In the genomic region with DNA sequence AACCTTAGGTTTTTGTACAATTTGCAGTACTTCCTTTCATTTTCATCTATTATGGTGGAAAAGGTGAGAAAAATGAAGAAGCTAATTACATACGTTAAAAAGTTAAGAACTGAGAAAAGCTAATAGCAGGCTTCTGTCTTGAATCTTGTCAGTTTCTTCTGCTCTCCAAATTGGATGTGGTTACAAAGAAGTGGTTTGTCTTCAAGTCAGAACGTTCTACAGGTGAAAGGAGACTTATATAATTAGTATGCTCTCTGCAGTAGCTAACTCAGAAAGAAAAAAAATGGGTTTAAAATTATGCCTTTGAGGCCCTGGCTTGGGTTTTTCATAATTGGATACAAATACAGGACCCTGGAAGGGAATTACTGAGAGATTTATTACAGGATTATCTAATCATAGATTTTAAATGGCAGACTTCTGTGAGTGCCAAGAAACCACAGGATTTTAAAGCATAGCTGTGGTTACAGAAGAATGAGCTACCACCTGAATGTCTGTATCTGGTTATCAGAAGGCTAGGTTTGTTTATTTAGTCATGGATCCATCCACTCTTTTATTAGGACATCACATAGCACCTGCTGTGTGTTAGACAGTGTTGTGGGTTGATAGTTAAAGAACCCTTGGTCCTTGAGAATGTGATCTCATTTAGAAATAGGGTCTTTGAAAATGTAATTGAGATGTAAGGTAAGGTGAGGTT, we compare ENCODE assay signal across 29 cellular contexts.
DNase-seq lines count a peak whose midpoint lies in the region; ATAC-seq, FAIRE-seq and TF ChIP-seq lines count a peak whose summit lies in the region.
"Had no signal": no experiment of that assay in that cellular context is flagged by ENCODE, and none has a peak within 500 bp of the region (broad histone marks: within the 10 kb centered on the region; RNA-seq: fewer than 3 reads in every experiment).

No MANE protein-coding gene starts in this region.

- no peaks in the 10 kb centered on the region for H3K27me3 Mint-ChIP-seq in activated CD4-positive, alpha-beta T cell treated with anti-CD3 and anti-CD28 coated beads, Interleukin-2, amount 10 ng/mL, durations not matched to agents 24 days and 14 days
- H3K27me3 Mint-ChIP-seq in activated CD4-positive, alpha-beta T cell treated with anti-CD3 and anti-CD28 coated beads, Interleukin-2, amount 10 ng/mL, durations not matched to agents 7 days and 5 days, result no peaks in the 10 kb centered on the region
- H3K27me3 Mint-ChIP-seq: activated naive CD8-positive, alpha-beta T cell treated with anti-CD3 and anti-CD28 coated beads, Interleukin-2, amount 50 U/mL, for 24 hours had no signal

- peaks cover 42% of the 10 kb centered on the region for H3K4me1 ChIP-seq in SJCRH30
- no peaks in the 10 kb centered on the region for H3K4me1 ChIP-seq in left lung
- H3K4me1 ChIP-seq: BLaER1, Caco-2, testis had no signal

- H3K4me1 Mint-ChIP-seq in activated CD4-positive, alpha-beta T cell treated with anti-CD3 and anti-CD28 coated beads, Interleukin-2, amount 10 ng/mL, durations not matched to agents 24 days and 14 days, result no peaks in the 10 kb centered on the region
- H3K4me1 Mint-ChIP-seq in activated CD4-positive, alpha-beta T cell treated with anti-CD3 and anti-CD28 coated beads, Interleukin-2, amount 10 ng/mL, durations not matched to agents 7 days and 5 days, result no peaks in the 10 kb centered on the region
- H3K4me1 Mint-ChIP-seq: activated naive CD8-positive, alpha-beta T cell treated with anti-CD3 and anti-CD28 coated beads, Interleukin-2, amount 50 U/mL, for 24 hours; H9 had no signal

- no peaks in the 10 kb centered on the region for H3K9me3 Mint-ChIP-seq in activated CD4-positive, alpha-beta T cell treated with anti-CD3 and anti-CD28 coated beads, Interleukin-2, amount 10 ng/mL, durations not matched to agents 24 days and 14 days
- no peaks in the 10 kb centered on the region for H3K9me3 Mint-ChIP-seq in activated CD4-positive, alpha-beta T cell treated with anti-CD3 and anti-CD28 coated beads, Interleukin-2, amount 10 ng/mL, durations not matched to agents 7 days and 5 days
- H3K9me3 Mint-ChIP-seq: activated naive CD8-positive, alpha-beta T cell treated with anti-CD3 and anti-CD28 coated beads, Interleukin-2, amount 50 U/mL, for 24 hours; T-helper 1 cell treated with Interleukin-12 subunit alpha and Interleukin-12 subunit beta and Interleukin-4 antibody, amounts not matched to agents 30 μg/mL and 1 μg/mL, for 36 hours had no signal

- CTCF ChIA-PET in activated CD4-positive, alpha-beta T cell treated with anti-CD3 and anti-CD28 coated beads, Interleukin-2, amount 10 ng/mL, durations not matched to agents 7 days and 5 days (lab: Charles Lee), result no interaction called here

- DNase-seq in activated CD4-positive, alpha-beta T cell treated with anti-CD3 and anti-CD28 coated beads, Interleukin-2, amount 10 ng/mL, durations not matched to agents 24 days and 14 days, result peak; percentile 8
- no peak for DNase-seq in activated CD4-positive, alpha-beta T cell treated with anti-CD3 and anti-CD28 coated beads, Interleukin-2, amount 10 ng/mL, durations not matched to agents 7 days and 5 days
- peak; percentile 10 for DNase-seq in NCI-H2029 treated with DMSO at 0.1 percent for 48 hours (lab: John Stamatoyannopoulos, UW)
- DNase-seq in SJCRH30, result peak; percentile 26 to 77
- DNase-seq in urothelium cell line (ENCODE audit: low spot score), result peak; percentile 73
- no peak for DNase-seq in left lung
- DNase-seq in T-helper 1 cell, result no peak
- DNase-seq: activated CD4-positive, alpha-beta T cell treated with anti-CD3 and anti-CD28 coated beads for 1 hour; activated CD8-positive, alpha-beta memory T cell treated with anti-CD3 and anti-CD28 coated beads for 24 hours; activated gamma-delta T cell; activated naive CD8-positive, alpha-beta T cell treated with anti-CD3 and anti-CD28 coated beads, Interleukin-2, amount 50 U/mL, for 24 hours; activated T-cell treated with anti-CD3 and anti-CD28 coated beads, Interleukin-2, amount 50 U/mL, for 1 hour; Caco-2; effector memory CD4-positive, alpha-beta T cell; H9; Karpas-422; left colon; NCI-H2107; PC-9; SIG-M5; stimulated activated naive CD4-positive, alpha-beta T cell; testis had no signal

- H3K27me3 ChIP-seq in SJCRH30 (no peaks in the 10 kb centered on the region), left lung (no peaks in the 10 kb centered on the region)
- H3K27me3 ChIP-seq: BLaER1, testis, vagina had no signal

- H3K9me3 ChIP-seq in SJCRH30 (replicated peaks), result no peaks in the 10 kb centered on the region; the same call in 1 of the 2 replicates
- H3K9me3 ChIP-seq in left lung, result peaks cover 0 to under 1% of the 10 kb centered on the region in 2 donors
- H3K9me3 ChIP-seq: BLaER1, Caco-2, testis, vagina had no signal

- no peaks in the 10 kb centered on the region for H3K36me3 Mint-ChIP-seq in activated CD4-positive, alpha-beta T cell treated with anti-CD3 and anti-CD28 coated beads, Interleukin-2, amount 10 ng/mL, durations not matched to agents 24 days and 14 days (ENCODE audit: low read depth)
- no peaks in the 10 kb centered on the region for H3K36me3 Mint-ChIP-seq in activated CD4-positive, alpha-beta T cell treated with anti-CD3 and anti-CD28 coated beads, Interleukin-2, amount 10 ng/mL, durations not matched to agents 7 days and 5 days (ENCODE audit: low read depth)

- H3K36me3 ChIP-seq in SJCRH30 (no peaks in the 10 kb centered on the region), left lung (no peaks in the 10 kb centered on the region)
- H3K36me3 ChIP-seq: BLaER1, vagina had no signal

- TF ChIP-seq CTCF in left lung (IDR thresholded peaks at IDR 0.05), result no peak

- H3K4me3 ChIP-seq in SJCRH30 (no peak overlapping the region), left lung (no peak overlapping the region)
- H3K4me3 ChIP-seq: BLaER1, PC-9, smooth muscle cell, testis, vagina had no signal

- no peak overlapping the region for H3K4me3 Mint-ChIP-seq in activated CD4-positive, alpha-beta T cell treated with anti-CD3 and anti-CD28 coated beads, Interleukin-2, amount 10 ng/mL, durations not matched to agents 24 days and 14 days
- H3K4me3 Mint-ChIP-seq in activated CD4-positive, alpha-beta T cell treated with anti-CD3 and anti-CD28 coated beads, Interleukin-2, amount 10 ng/mL, durations not matched to agents 7 days and 5 days, result no peak overlapping the region
- H3K4me3 Mint-ChIP-seq: activated naive CD8-positive, alpha-beta T cell treated with anti-CD3 and anti-CD28 coated beads, Interleukin-2, amount 50 U/mL, for 24 hours; H9; T-helper 1 cell treated with Interleukin-12 subunit alpha and Interleukin-12 subunit beta and Interleukin-4 antibody, amounts not matched to agents 30 μg/mL and 1 μg/mL, for 36 hours had no signal

- no peak overlapping the region for H3K27ac ChIP-seq in SJCRH30
- H3K27ac ChIP-seq in left lung, result no peak overlapping the region
- H3K27ac ChIP-seq: BLaER1, PC-9, testis, vagina had no signal

- FAIRE-seq in urothelium cell line (lab: Jason Lieb, UNC), result peak; percentile 20
- FAIRE-seq: frontal cortex had no signal

- H3K27ac Mint-ChIP-seq in activated CD4-positive, alpha-beta T cell treated with anti-CD3 and anti-CD28 coated beads, Interleukin-2, amount 10 ng/mL, durations not matched to agents 24 days and 14 days, result no peak overlapping the region
- no peak overlapping the region for H3K27ac Mint-ChIP-seq in activated CD4-positive, alpha-beta T cell treated with anti-CD3 and anti-CD28 coated beads, Interleukin-2, amount 10 ng/mL, durations not matched to agents 7 days and 5 days
- H3K27ac Mint-ChIP-seq: activated naive CD8-positive, alpha-beta T cell treated with anti-CD3 and anti-CD28 coated beads, Interleukin-2, amount 50 U/mL, for 24 hours; H9; T-helper 1 cell treated with Interleukin-12 subunit alpha and Interleukin-12 subunit beta and Interleukin-4 antibody, amounts not matched to agents 30 μg/mL and 1 μg/mL, for 36 hours had no signal

- POLR2A ChIA-PET in activated CD4-positive, alpha-beta T cell treated with anti-CD3 and anti-CD28 coated beads, Interleukin-2, amount 10 ng/mL, durations not matched to agents 7 days and 5 days (lab: Charles Lee), result no interaction called here

- intact Hi-C loops in activated CD4-positive, alpha-beta T cell treated with anti-CD3 and anti-CD28 coated beads, Interleukin-2, amount 10 ng/mL, durations not matched to agents 24 days and 14 days (cut with micrococcal nuclease), result no loop called here
- intact Hi-C loops in left lung (cut with DNase I), result no loop called here

- ATAC-seq in GM19452 (IDR thresholded peaks at IDR 0.05; ENCODE audit: unreplicated experiment) (no peak), left lung (no peak)
- ATAC-seq: activated naive CD8-positive, alpha-beta T cell treated with anti-CD3 and anti-CD28 coated beads, Interleukin-2, amount 50 U/mL, for 24 hours; esophagus mucosa; left colon had no signal

Comparison
In these comparisons a context has a peak if more than half of its experiments do, and no peak if none do; other contexts are left out.
1. DNase-seq: peak in activated CD4-positive, alpha-beta T cell treated with anti-CD3 and anti-CD28 coated beads, Interleukin-2, amount 10 ng/mL, durations not matched to agents 24 days and 14 days (single experiment), NCI-H2029 treated with DMSO at 0.1 percent for 48 hours (single experiment), SJCRH30 (2 of 2) and urothelium cell line (single experiment); none in activated CD4-positive, alpha-beta T cell treated with anti-CD3 and anti-CD28 coated beads, Interleukin-2, amount 10 ng/mL, durations not matched to agents 7 days and 5 days (single experiment), left lung (0 of 2) and T-helper 1 cell (0 of 5).